ENCODE assay signal across 1 cellular context in genomic region chr16:46689492-46690280, GRCh38.
TF ChIP-seq lines count a peak whose summit lies in the region.

ORC6 (plus strand) TSS chr16:46689659; CDS start chr16:46689706, 47 bp downstream.

TF ChIP-seq in HepG2, 621 proteins besides CTCF, POLR2A, EP300 and RAD21 (continued from another document and continues in another):
- no peak; the same call in none of the 2 replicates for TF ChIP-seq ZNF574 (CRISPR knock-in tag; IDR thresholded peaks at IDR 0.05)
- no peak for TF ChIP-seq ZNF747 (CRISPR knock-in tag; IDR thresholded peaks at IDR 0.05; ENCODE audit: borderline replicate concordance)
- peak; percentile 45; the same call in 1 of the 2 replicates for TF ChIP-seq YEATS4 (CRISPR knock-in tag; IDR thresholded peaks at IDR 0.05; ENCODE audit: borderline replicate concordance)
- TF ChIP-seq ZNF451 (CRISPR knock-in tag; IDR thresholded peaks at IDR 0.05), result 0 out of 2 replicates have a peak, but pooled peaks have one; percentile 36
- peak; percentile 65 for TF ChIP-seq AGO1 (IDR thresholded peaks at IDR 0.05; ENCODE audit: low read depth, low read length, poor library complexity, severe bottlenecking)
- TF ChIP-seq ARNTL (CRISPR knock-in tag; IDR thresholded peaks at IDR 0.05), result peak; percentile 74; the same call in 1 of the 2 replicates
- TF ChIP-seq ZNF576 (CRISPR knock-in tag; IDR thresholded peaks at IDR 0.05), result no peak
- no peak for TF ChIP-seq RARA (CRISPR knock-in tag; IDR thresholded peaks at IDR 0.05)
- no peak for TF ChIP-seq ZNF362 (CRISPR knock-in tag; IDR thresholded peaks at IDR 0.05; ENCODE audit: borderline replicate concordance)
- no peak for TF ChIP-seq MLXIP (CRISPR knock-in tag; IDR thresholded peaks at IDR 0.05; ENCODE audit: borderline replicate concordance)
- TF ChIP-seq CHD4 (IDR thresholded peaks at IDR 0.05; ENCODE audit: borderline replicate concordance, low read length), result no peak; the same call in 1 of the 2 replicates
- TF ChIP-seq ZNF646 (CRISPR knock-in tag; IDR thresholded peaks at IDR 0.05), result 0 out of 2 replicates have a peak, but pooled peaks have one; percentile 29
- TF ChIP-seq ZFY (CRISPR knock-in tag; IDR thresholded peaks at IDR 0.05), result peak; percentile 88; the same call in 1 of the 2 replicates
- no peak; the same call in 1 of the 2 replicates for TF ChIP-seq ZXDC (CRISPR knock-in tag; IDR thresholded peaks at IDR 0.05)
- TF ChIP-seq ZFP41 (CRISPR knock-in tag; IDR thresholded peaks at IDR 0.05; ENCODE audit: borderline replicate concordance), result no peak
- TF ChIP-seq ZNF761 (CRISPR knock-in tag; conservative IDR thresholded peaks at IDR 0.05), result no peak
- TF ChIP-seq ZSCAN22 (CRISPR knock-in tag; IDR thresholded peaks at IDR 0.05), result peak; percentile 58; the same call in 1 of the 2 replicates
- TF ChIP-seq SRY (CRISPR knock-in tag; IDR thresholded peaks at IDR 0.05), result peak; percentile 50
- no peak for TF ChIP-seq ZNF337 (CRISPR knock-in tag; IDR thresholded peaks at IDR 0.05; ENCODE audit: borderline replicate concordance, low read depth)
- peak; percentile 64 for TF ChIP-seq ZNF143 (CRISPR knock-in tag; IDR thresholded peaks at IDR 0.05)
- TF ChIP-seq HNF1A (IDR thresholded peaks at IDR 0.05; ENCODE audit: low read depth), result no peak
- no peak; the same call in 1 of the 2 replicates for TF ChIP-seq HNF1A (CRISPR knock-in tag; IDR thresholded peaks at IDR 0.05; ENCODE audit: borderline replicate concordance)
- TF ChIP-seq BCL3 (CRISPR knock-in tag; IDR thresholded peaks at IDR 0.05), result no peak
- TF ChIP-seq FOSL2 (CRISPR knock-in tag; IDR thresholded peaks at IDR 0.05), result no peak
- 0 out of 2 replicates have a peak, but pooled peaks have one; percentile 14 for TF ChIP-seq ZNF468 (CRISPR knock-in tag; IDR thresholded peaks at IDR 0.05)
- TF ChIP-seq BCL6 (CRISPR knock-in tag; IDR thresholded peaks at IDR 0.05), result no peak
- TF ChIP-seq LCORL (IDR thresholded peaks at IDR 0.05), result no peak
- no peak for TF ChIP-seq LCORL (CRISPR knock-in tag; IDR thresholded peaks at IDR 0.05)
- no peak for TF ChIP-seq ZNF672 (CRISPR knock-in tag; IDR thresholded peaks at IDR 0.05)
- no peak for TF ChIP-seq ZNF292 (CRISPR knock-in tag; IDR thresholded peaks at IDR 0.05; ENCODE audit: borderline replicate concordance, low read depth)
- TF ChIP-seq CREM (IDR thresholded peaks at IDR 0.05), result no peak
- no peak for TF ChIP-seq CREM (CRISPR knock-in tag; IDR thresholded peaks at IDR 0.05)
- TF ChIP-seq FLYWCH1 (CRISPR knock-in tag; IDR thresholded peaks at IDR 0.05), result no peak
- peak; percentile 74; the same call in 1 of the 2 replicates for TF ChIP-seq TAF1 (CRISPR knock-in tag; IDR thresholded peaks at IDR 0.05)
- no peak for TF ChIP-seq ERF (CRISPR knock-in tag; IDR thresholded peaks at IDR 0.05)
- TF ChIP-seq REPIN1 (CRISPR knock-in tag; IDR thresholded peaks at IDR 0.05; ENCODE audit: borderline replicate concordance, low read depth), result no peak; the same call in 1 of the 2 replicates
- no peak for TF ChIP-seq KDM6A (CRISPR knock-in tag; IDR thresholded peaks at IDR 0.05; ENCODE audit: low read depth)
- no peak for TF ChIP-seq ZNF20 (CRISPR knock-in tag; IDR thresholded peaks at IDR 0.05)
- TF ChIP-seq ZSCAN25 (CRISPR knock-in tag; IDR thresholded peaks at IDR 0.05), result no peak
- TF ChIP-seq CBFB (CRISPR knock-in tag; IDR thresholded peaks at IDR 0.05), result 0 out of 2 replicates have a peak, but pooled peaks have one; percentile 55
